ENCODE assay signal across 10 cellular contexts in the genomic region with DNA sequence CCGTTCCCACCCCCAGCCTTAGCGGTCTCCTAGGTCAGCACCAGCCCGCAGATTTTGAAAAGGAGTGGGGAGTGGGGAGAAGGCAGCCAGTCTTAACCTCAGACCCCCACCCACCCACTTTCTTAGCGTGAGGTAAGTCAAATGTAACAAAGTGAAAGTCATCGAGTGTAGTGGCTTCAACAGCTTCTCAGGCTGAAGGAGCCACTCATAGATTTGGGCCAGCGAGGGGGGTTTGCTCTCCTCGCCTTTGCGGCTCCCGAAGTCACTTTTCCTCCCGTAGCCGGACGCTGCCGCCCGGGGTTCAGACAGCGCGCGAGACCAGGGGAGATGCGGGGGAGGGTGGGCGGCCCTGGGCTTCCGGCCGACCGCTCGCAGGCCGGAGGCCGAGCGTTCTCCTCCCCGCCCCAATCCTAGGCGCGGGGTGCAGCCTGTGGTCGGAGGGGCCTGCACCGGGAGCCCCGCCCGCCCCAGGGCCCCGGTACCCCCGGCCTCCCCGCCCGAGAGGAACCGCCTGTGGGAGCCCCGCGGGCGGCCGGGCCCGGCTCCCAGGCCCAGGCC. TPM values are rescaled to one million over a fixed set of nuclear protein-coding genes. Genes with fewer than 3 reads are reported as not detected.
DNase-seq lines count a peak whose midpoint lies in the region; ATAC-seq and TF ChIP-seq lines count a peak whose summit lies in the region.
"Had no signal": no experiment of that assay in that cellular context is flagged by ENCODE, and none has a peak within 500 bp of the region (broad histone marks: within the 10 kb centered on the region; RNA-seq: fewer than 3 reads in every experiment).

No MANE protein-coding gene starts in this region.

- no peak for DNase-seq in CD8-positive, alpha-beta memory T cell
- DNase-seq in SK-N-MC (ENCODE audit: low read depth, low spot score): no peak
- DNase-seq in fibroblast of pulmonary artery (ENCODE audit: low read depth): no peak
- no peak for DNase-seq in psoas muscle
- no peak for DNase-seq in AML-193 (lab: John Stamatoyannopoulos, UW)
- DNase-seq in stimulated activated naive CD4-positive, alpha-beta T cell treated with Interleukin-2 at 50 U/mL for 16 hours (lab: John Stamatoyannopoulos, UW): no peak
- no peak for DNase-seq in RKO (ENCODE audit: low spot score)
- no peak for DNase-seq in NCI-H1436 (lab: John Stamatoyannopoulos, UW)

- peaks cover 36 to 60% (median 45%) of the 10 kb centered on the region in 3 donors for H3K4me1 Mint-ChIP-seq in CD8-positive, alpha-beta memory T cell

- H3K36me3 ChIP-seq in CD8-positive, alpha-beta memory T cell (ENCODE audit: insufficient read depth, low read length): no peaks in the 10 kb centered on the region
- H3K36me3 ChIP-seq in SK-N-MC (ENCODE audit: insufficient read depth, low read length) (peaks cover 60% of the 10 kb centered on the region), psoas muscle (ENCODE audit: insufficient read depth in 1 of 2, low read depth in 1 of 2) (no peaks in the 10 kb centered on the region)

- intact Hi-C loops in psoas muscle (cut with DNase I): no loop called here

- no peaks in the 10 kb centered on the region for H3K36me3 Mint-ChIP-seq in CD8-positive, alpha-beta memory T cell

- H3K27me3 Mint-ChIP-seq in CD8-positive, alpha-beta memory T cell: peaks cover 60 to 71% of the 10 kb centered on the region in 2 donors

- peak overlapping the region in 1 of 8 donors; percentile 35 for H3K27ac Mint-ChIP-seq in CD8-positive, alpha-beta memory T cell

- peak overlapping the region; percentile 37 for H3K4me3 ChIP-seq in CD8-positive, alpha-beta memory T cell (ENCODE audit: low read length)
- H3K4me3 ChIP-seq in SK-N-MC (peak overlapping the region; percentile 93), fibroblast of pulmonary artery (replicated peaks; ENCODE audit: low read depth, low read length) (peak overlapping the region; percentile 42), psoas muscle (peak overlapping the region; percentile 54)

- H3K9me3 ChIP-seq in CD8-positive, alpha-beta memory T cell (ENCODE audit: low read length): no peaks in the 10 kb centered on the region
- H3K9me3 ChIP-seq in SK-N-MC (ENCODE audit: low read depth, low read length): no peaks in the 10 kb centered on the region
- no peaks in the 10 kb centered on the region for H3K9me3 ChIP-seq in psoas muscle

- TF ChIP-seq CTCF in fibroblast of pulmonary artery (IDR thresholded peaks at IDR 0.05; ENCODE audit: low read length, missing control alignments) (no peak), psoas muscle (IDR thresholded peaks at IDR 0.05) (no peak)

- H3K27ac ChIP-seq in CD8-positive, alpha-beta memory T cell (ENCODE audit: low read depth, low read length): no peak overlapping the region
- H3K27ac ChIP-seq in SK-N-MC (peak overlapping the region; percentile 98), psoas muscle (no peak overlapping the region)
- H3K27ac ChIP-seq: KMS-11, VCaP had no signal

- H3K4me3 Mint-ChIP-seq in CD8-positive, alpha-beta memory T cell: peak overlapping the region; percentile 55 to 78 (median 76)

- H3K9ac ChIP-seq in SK-N-MC (ENCODE audit: insufficient read length): peak overlapping the region; percentile 91
- H3K9ac ChIP-seq: KMS-11 had no signal

- ATAC-seq in psoas muscle: no peak

- WGBS in psoas muscle, 3 donors: 3 to 5% (median 5%) methylated on average over 30 to 43 of the region's 43 CpGs

- CTCF ChIA-PET in CD8-positive, alpha-beta memory T cell (lab: Charles Lee): no interaction called here

- peaks cover 43% of the 10 kb centered on the region for H3K4me1 ChIP-seq in CD8-positive, alpha-beta memory T cell (ENCODE audit: insufficient read depth, low read length)
- H3K4me1 ChIP-seq in psoas muscle: peaks cover 39% of the 10 kb centered on the region

- peaks cover 45% of the 10 kb centered on the region for H3K27me3 ChIP-seq in CD8-positive, alpha-beta memory T cell (ENCODE audit: insufficient read depth, low read length, poor library complexity, severe bottlenecking)
- H3K27me3 ChIP-seq in psoas muscle (ENCODE audit: insufficient read depth in 3 of 3, low read length in 2 of 3): peaks cover 4 to 100% (median 75%) of the 10 kb centered on the region in 3 donors

- POLR2A ChIA-PET in CD8-positive, alpha-beta memory T cell (lab: Charles Lee): no interaction called here

- H3K9me3 Mint-ChIP-seq in CD8-positive, alpha-beta memory T cell: peaks cover 0 to 6% (median 0%) of the 10 kb centered on the region in 5 donors

RNA-seq across cellular contexts. Expression of a gene that starts 3.4 kb away (rescaled TPM):
- total RNA-seq in CD8-positive, alpha-beta memory T cell: not detected
- polyA plus RNA-seq in CD8-positive, alpha-beta memory T cell: not detected
- total RNA-seq in psoas muscle: not detected
- polyA plus RNA-seq in psoas muscle: not detected

Comparison
In these comparisons a context has a peak if more than half of its experiments do, and no peak if none do; other contexts are left out.
1. H3K4me3 ChIP-seq: peak in every context shown above with its lines; median percentile 93 in SK-N-MC; 54 in psoas muscle; 42 in fibroblast of pulmonary artery; 37 in CD8-positive, alpha-beta memory T cell.